Comparison of ENCODE assay signal across 8 cellular contexts in the genomic region with DNA sequence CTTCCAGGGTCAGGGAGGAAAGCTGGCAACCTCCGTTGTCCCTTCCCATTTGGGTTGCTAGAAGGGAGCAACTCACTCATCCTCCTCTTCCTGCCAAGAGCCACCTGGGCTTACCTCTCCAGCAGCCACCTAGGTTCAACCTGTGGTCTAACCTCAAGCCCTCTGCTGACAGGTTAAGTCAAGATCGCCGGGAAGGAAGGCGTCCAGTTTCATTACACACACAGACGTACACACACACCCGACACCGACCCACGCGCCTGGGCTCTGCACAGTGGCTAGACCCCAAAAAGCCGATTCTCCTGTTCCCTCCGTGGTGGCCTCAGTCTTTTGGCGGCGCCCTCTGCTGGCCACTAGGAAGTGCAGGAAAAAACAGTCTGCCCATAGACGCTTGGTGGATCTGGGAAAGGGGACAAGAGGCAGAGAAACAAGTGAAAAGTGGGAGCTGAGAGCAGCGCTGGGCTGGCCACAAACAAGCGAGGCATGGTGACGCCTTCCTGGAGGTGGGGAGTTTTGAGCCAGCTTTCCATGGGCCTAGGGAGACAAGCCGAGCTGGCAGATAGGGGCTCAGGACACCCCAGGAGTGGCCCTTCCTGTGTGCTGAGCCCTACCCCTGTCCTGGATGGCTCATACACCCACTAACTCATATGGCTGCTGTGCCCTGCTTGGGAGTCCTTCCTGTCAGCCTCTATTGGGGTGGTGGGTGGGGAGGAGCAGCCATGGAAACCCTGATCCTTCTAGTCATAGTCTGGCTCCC. TPM values are rescaled to one million over a fixed set of nuclear protein-coding genes. Genes with fewer than 3 reads are reported as not detected.
DNase-seq lines count a peak whose midpoint lies in the region; ATAC-seq, FAIRE-seq and TF ChIP-seq lines count a peak whose summit lies in the region.

No MANE protein-coding gene starts in this region.

- TF ChIP-seq CTCF in 22Rv1 (IDR thresholded peaks at IDR 0.05), result peak; percentile 94
- peak; percentile 90 for TF ChIP-seq CTCF in foreskin keratinocyte (conservative IDR thresholded peaks at IDR 0.05)

- peaks cover 5% of the 10 kb centered on the region for H3K4me1 ChIP-seq in foreskin keratinocyte

- H3K27me3 ChIP-seq in foreskin keratinocyte, result peaks cover 7% of the 10 kb centered on the region

- ATAC-seq in GM19372 (IDR thresholded peaks at IDR 0.05; ENCODE audit: low read depth, unreplicated experiment) (peak; percentile 53), foreskin keratinocyte (peak; percentile 22)

- intact Hi-C loops in posterior vena cava (cut with DNase I), result loop anchor here (5.0 kb wide), 2 partner anchors 307 to 407 kb away; no protein-coding TSS in a partner anchor

- H3K27ac ChIP-seq in 22Rv1 (peak overlapping the region; percentile 44), foreskin keratinocyte (no peak overlapping the region)

- peak; percentile 71 for DNase-seq in LoVo (ENCODE audit: low spot score)
- DNase-seq in activated T-cell treated with anti-CD3 and anti-CD28 coated beads, Interleukin-2, amount 50 U/mL, for 48 hours, result peak; percentile 81 to 85
- peak; percentile 42 to 70 for DNase-seq in foreskin keratinocyte
- DNase-seq in posterior vena cava (ENCODE audit: low spot score), result peak; percentile 94
- peak; percentile 79 for DNase-seq in urothelium cell line (ENCODE audit: low spot score)
- DNase-seq in NOMO-1 treated with DMSO at 0.1 percent for 48 hours (lab: John Stamatoyannopoulos, UW; ENCODE audit: unreplicated experiment), result no peak

- no peak for FAIRE-seq in urothelium cell line (lab: Jason Lieb, UNC)

RNA-seq across cellular contexts. Expression of gene MRPL14, which starts 52.7 kb away (rescaled TPM):
- 123 and 124 TPM in 2 replicates for total RNA-seq in foreskin keratinocyte
- 183 and 189 TPM in 2 replicates for polyA plus RNA-seq in foreskin keratinocyte
- 10 to 100 TPM; 26.4 to 33.5 TPM for total RNA-seq in posterior vena cava

RNA-seq across cellular contexts. Expression of gene TMEM63B, which starts 52.8 kb away (rescaled TPM):
- total RNA-seq in foreskin keratinocyte (57.0 and 57.8 TPM in 2 replicates), posterior vena cava (10 to 100 TPM; 23.7 to 28.1 TPM)
- polyA plus RNA-seq in foreskin keratinocyte, result 34.4 and 35.9 TPM in 2 replicates
